Comparison of ENCODE assay signal across 27 cellular contexts in the genomic region with DNA sequence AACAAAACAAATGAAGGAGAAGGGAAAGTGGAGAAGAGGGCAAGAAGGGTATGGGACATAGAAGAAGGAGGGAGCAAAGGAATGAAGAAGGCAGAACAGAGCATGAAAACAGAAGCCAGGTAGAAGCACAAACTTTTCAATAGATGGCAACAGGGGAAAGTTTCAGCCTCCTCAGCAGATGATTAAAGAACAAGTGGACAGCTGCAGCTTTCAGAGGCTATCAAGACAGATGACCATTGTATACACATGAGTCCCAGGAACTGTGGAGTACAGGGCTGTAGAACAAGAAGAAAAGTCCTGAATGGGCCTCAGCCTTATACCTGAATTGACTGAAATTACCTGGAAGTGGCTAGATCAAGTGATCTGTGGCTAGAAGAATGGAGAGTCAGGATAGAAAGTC.
"Had no signal": no experiment of that assay in that cellular context is flagged by ENCODE, and none has a peak within 500 bp of the region (broad histone marks: within the 10 kb centered on the region; RNA-seq: fewer than 3 reads in every experiment).

No MANE protein-coding gene starts in this region.

- H3K27me3 ChIP-seq: adrenal gland, cardiac muscle cell, neutrophil, spleen, testis, transverse colon had no signal

- H3K9me3 ChIP-seq: adrenal gland, lower lobe of right lung, neutrophil, prostate gland, testis, transverse colon had no signal

- DNase-seq: activated CD4-positive, alpha-beta T cell treated with anti-CD3 and anti-CD28 coated beads for 36 hours; activated CD4-positive, alpha-beta T cell treated with anti-CD3 and anti-CD28 coated beads, Interleukin-2, amount 50 U/mL, for 48 hours; activated CD4-positive, CD25-positive, alpha-beta regulatory T cell; activated CD8-positive, alpha-beta memory T cell treated with anti-CD3 and anti-CD28 coated beads for 24 hours; activated effector memory CD4-positive, alpha-beta T cell treated with anti-CD3 and anti-CD28 coated beads, Interleukin-2, amount 50 U/mL, for 16 hours; activated naive CD4-positive, alpha-beta T cell treated with anti-CD3 and anti-CD28 coated beads for 36 hours; activated naive CD8-positive, alpha-beta T cell treated with anti-CD3 and anti-CD28 coated beads for 36 hours; activated T-cell treated with anti-CD3 and anti-CD28 coated beads, Interleukin-2, amount 50 U/mL, for 1 hour; aorta; effector memory CD4-positive, alpha-beta T cell; kidney; lower lobe of right lung; mesendoderm; nephron progenitor cell; retina; spleen; stimulated activated naive CD4-positive, alpha-beta T cell treated with Interleukin-2 at 50 U/mL for 16 hours; testis; transverse colon had no signal

- FAIRE-seq: kidney had no signal

- ATAC-seq: activated CD4-positive, alpha-beta T cell treated with anti-CD3 and anti-CD28 coated beads for 36 hours; lower lobe of right lung had no signal

- H3K27me3 Mint-ChIP-seq: activated CD4-positive, alpha-beta T cell treated with anti-CD3 and anti-CD28 coated beads for 36 hours; activated naive CD8-positive, alpha-beta T cell treated with anti-CD3 and anti-CD28 coated beads for 36 hours had no signal

- H3K4me1 ChIP-seq: adrenal gland, prostate gland, spleen, testis had no signal

- H3K36me3 ChIP-seq: adrenal gland, cardiac muscle cell, lower lobe of right lung, neutrophil, prostate gland, spleen, transverse colon had no signal

- H3K4me1 Mint-ChIP-seq: activated CD4-positive, alpha-beta T cell treated with anti-CD3 and anti-CD28 coated beads for 36 hours; activated naive CD8-positive, alpha-beta T cell treated with anti-CD3 and anti-CD28 coated beads for 36 hours; nephron progenitor cell had no signal

- H3K4me3 ChIP-seq: adrenal gland, cardiac muscle cell, coronary artery, dorsolateral prefrontal cortex, lower lobe of right lung, prostate gland, spleen, testis, transverse colon had no signal

- H3K4me3 Mint-ChIP-seq: activated CD4-positive, alpha-beta T cell treated with anti-CD3 and anti-CD28 coated beads for 36 hours; activated naive CD4-positive, alpha-beta T cell treated with anti-CD3 and anti-CD28 coated beads for 36 hours; activated naive CD8-positive, alpha-beta T cell treated with anti-CD3 and anti-CD28 coated beads for 36 hours; activated T-helper 1 cell treated with anti-CD3 and anti-CD28 coated beads, Interleukin-12 subunit alpha, Interleukin-12 subunit beta, Interleukin-2, Interleukin-4 antibody, amounts not matched to agents 30 ng/mL and 10 ng/mL and 1 ng/mL, durations not matched to agents 14 hours and 24 hours and 36 hours; brain; nephron progenitor cell had no signal

- H3K27ac Mint-ChIP-seq: activated CD4-positive, alpha-beta T cell treated with anti-CD3 and anti-CD28 coated beads for 36 hours; activated naive CD4-positive, alpha-beta T cell treated with anti-CD3 and anti-CD28 coated beads for 36 hours; activated naive CD8-positive, alpha-beta T cell treated with anti-CD3 and anti-CD28 coated beads for 36 hours; activated T-helper 1 cell treated with anti-CD3 and anti-CD28 coated beads, Interleukin-12 subunit alpha, Interleukin-12 subunit beta, Interleukin-2, Interleukin-4 antibody, amounts not matched to agents 30 ng/mL and 10 ng/mL and 1 ng/mL, durations not matched to agents 14 hours and 24 hours and 36 hours; nephron progenitor cell had no signal

- H3K36me3 Mint-ChIP-seq: activated naive CD8-positive, alpha-beta T cell treated with anti-CD3 and anti-CD28 coated beads for 36 hours; brain had no signal

- H3K9me3 Mint-ChIP-seq: nephron progenitor cell had no signal

- H3K27ac ChIP-seq: adrenal gland, cardiac muscle cell, lower lobe of right lung, neutrophil, prostate gland, spleen, testis had no signal
